1 cellular context compared by ENCODE assay signal in the genomic region with DNA sequence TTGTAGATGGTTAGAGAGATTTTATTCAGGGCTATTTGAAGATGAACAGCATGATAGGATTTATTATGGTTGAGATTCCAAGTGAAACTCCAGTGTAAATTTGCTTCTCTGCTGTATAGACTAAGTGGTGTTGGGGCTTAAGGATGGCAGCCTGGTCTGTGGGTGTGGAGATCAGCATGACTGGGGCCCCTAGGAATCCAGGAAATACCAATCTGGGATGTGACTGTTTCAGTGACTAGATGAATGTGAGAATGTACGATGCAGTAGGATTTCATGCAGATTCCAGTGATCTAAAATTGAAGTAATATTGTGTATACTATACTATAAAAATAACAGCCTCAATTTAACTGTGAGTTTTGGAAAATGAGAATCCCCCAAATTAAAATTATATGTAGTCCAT.
A peak's percentile ranks its signal among the peaks of the same experiment; 100 is the strongest.
TF ChIP-seq lines count a peak whose summit lies in the region.

No MANE protein-coding gene starts in this region.

TF ChIP-seq in SK-N-SH, 30 proteins besides CTCF, POLR2A, EP300 and RAD21:
- TF ChIP-seq ELF1 (IDR thresholded peaks at IDR 0.05): peak; percentile 68
- TF ChIP-seq, protein P1, sequence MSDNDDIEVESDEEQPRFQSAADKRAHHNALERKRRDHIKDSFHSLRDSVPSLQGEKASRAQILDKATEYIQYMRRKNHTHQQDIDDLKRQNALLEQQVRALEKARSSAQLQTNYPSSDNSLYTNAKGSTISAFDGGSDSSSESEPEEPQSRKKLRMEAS (IDR thresholded peaks at IDR 0.05; ENCODE audit: low read depth): 0 out of 2 replicates have a peak, but pooled peaks have one; percentile 25
- TF ChIP-seq TCF12 (IDR thresholded peaks at IDR 0.05): peak; percentile 21; the same call in 1 of the 2 replicates
- peak; percentile 56 for TF ChIP-seq JUND (IDR thresholded peaks at IDR 0.05)
- TF ChIP-seq, protein P2, sequence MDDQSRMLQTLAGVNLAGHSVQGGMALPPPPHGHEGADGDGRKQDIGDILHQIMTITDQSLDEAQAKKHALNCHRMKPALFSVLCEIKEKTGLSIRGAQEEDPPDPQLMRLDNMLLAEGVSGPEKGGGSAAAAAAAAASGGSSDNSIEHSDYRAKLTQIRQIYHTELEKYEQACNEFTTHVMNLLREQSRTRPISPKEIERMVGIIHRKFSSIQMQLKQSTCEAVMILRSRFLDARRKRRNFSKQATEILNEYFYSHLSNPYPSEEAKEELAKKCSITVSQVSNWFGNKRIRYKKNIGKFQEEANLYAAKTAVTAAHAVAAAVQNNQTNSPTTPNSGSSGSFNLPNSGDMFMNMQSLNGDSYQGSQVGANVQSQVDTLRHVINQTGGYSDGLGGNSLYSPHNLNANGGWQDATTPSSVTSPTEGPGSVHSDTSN (IDR thresholded peaks at IDR 0.05): peak; percentile 15; the same call in 1 of the 2 replicates
- peak; percentile 45; the same call in 1 of the 2 replicates for TF ChIP-seq FOSL2 (IDR thresholded peaks at IDR 0.05; ENCODE audit: borderline replicate concordance, low read depth)
